ENCODE assay signal across 1 cellular context in genomic region chr18:3262234-3263171, GRCh38.
A peak's percentile ranks its signal among the peaks of the same experiment; 100 is the strongest.
TF ChIP-seq lines count a peak whose summit lies in the region.

No MANE protein-coding gene starts in this region.

TF ChIP-seq in WTC11, 78 proteins besides CTCF, POLR2A, EP300 and RAD21 (continued from another document):
- peak; percentile 82; the same call in 1 of the 2 replicates for TF ChIP-seq HMGXB4 (CRISPR knock-in tag; IDR thresholded peaks at IDR 0.05)
- TF ChIP-seq ELF4 (CRISPR knock-in tag; IDR thresholded peaks at IDR 0.05; ENCODE audit: low read depth) = peak; percentile 7; the same call in 1 of the 2 replicates
